Comparison of ENCODE assay signal across 9 cellular contexts in the genomic region with DNA sequence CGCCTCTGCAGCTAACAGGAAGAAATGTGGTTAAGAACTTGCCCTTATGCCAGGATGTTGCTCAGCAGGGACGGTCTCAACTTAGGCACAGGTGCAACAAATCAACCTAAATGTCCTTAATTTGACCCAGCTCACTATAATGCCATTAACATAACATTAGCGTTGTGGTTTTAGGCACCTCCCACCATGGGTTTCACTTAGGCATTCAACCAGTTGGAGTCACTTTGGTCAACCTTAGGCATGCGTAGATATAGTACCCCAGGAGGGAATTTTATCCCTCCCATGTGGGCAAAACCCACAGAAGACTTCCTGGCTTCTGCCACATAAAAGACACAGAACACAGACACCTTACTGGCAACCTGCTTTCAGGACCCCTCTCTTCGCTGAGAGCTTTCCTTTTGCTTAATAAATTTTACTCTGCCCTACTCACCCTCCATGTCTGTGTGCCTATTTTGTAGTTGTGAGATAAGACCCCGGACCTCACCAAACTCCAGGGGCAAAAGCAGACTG. TPM values are rescaled to one million over a fixed set of nuclear protein-coding genes. Genes with fewer than 3 reads are reported as not detected.
DNase-seq lines count a peak whose midpoint lies in the region; ATAC-seq and TF ChIP-seq lines count a peak whose summit lies in the region.
"Had no signal": no experiment of that assay in that cellular context is flagged by ENCODE, and none has a peak within 500 bp of the region (broad histone marks: within the 10 kb centered on the region; RNA-seq: fewer than 3 reads in every experiment).

No MANE protein-coding gene starts in this region.

- H3K27ac Mint-ChIP-seq in T-cell = peak overlapping the region; percentile 91 to 98

- no peak for TF ChIP-seq CTCF in coronary artery (IDR thresholded peaks at IDR 0.05)

- no peak overlapping the region for H3K27ac ChIP-seq in coronary artery

- peaks cover 87 to 89% (median 88%) of the 10 kb centered on the region in 3 donors for H3K4me1 Mint-ChIP-seq in T-cell

- POLR2A ChIA-PET in T-cell (lab: Charles Lee) = interaction anchor here (0.5 to 0.9 kb wide), 9 partner anchors 8 to 156 kb away, joined by 3 to 18 read pairs (median 3); partner anchors contain the start of gene ERAP1 (in 1 of the 2)

- peak; percentile 29 to 80 (median 60) for DNase-seq in T-cell
- DNase-seq in effector CD4-positive, alpha-beta T cell = peak; percentile 58
- no peak for DNase-seq in NCI-H146 treated with DMSO at 0.1 percent for 48 hours (lab: John Stamatoyannopoulos, UW; ENCODE audit: unreplicated experiment)
- DNase-seq in coronary artery (ENCODE audit: low spot score) = no peak
- DNase-seq in cortex of kidney (lab: John Stamatoyannopoulos, UW) = no peak
- no peak for DNase-seq in NCI-H226
- DNase-seq: left cardiac atrium had no signal

- peak; percentile 76 for ATAC-seq in GM19035 (IDR thresholded peaks at IDR 0.05; ENCODE audit: unreplicated experiment)
- ATAC-seq in HG03039 (IDR thresholded peaks at IDR 0.05; ENCODE audit: unreplicated experiment) = peak; percentile 54
- peak; percentile 87 to 89 (median 89) for ATAC-seq in T-cell (replicated peaks in 1 of 4)

- no peaks in the 10 kb centered on the region for H3K27me3 Mint-ChIP-seq in T-cell

- H3K9me3 Mint-ChIP-seq in T-cell = no peaks in the 10 kb centered on the region

- CTCF ChIA-PET in T-cell (lab: Charles Lee) = interaction anchor here in 1 of 2 donors (0.7 to 1.2 kb wide), 9 partner anchors 9 to 345 kb away, joined by 3 to 4 read pairs (median 3); partner anchors contain the start of gene ERAP1

- H3K36me3 Mint-ChIP-seq in T-cell = no peaks in the 10 kb centered on the region

- no peak overlapping the region for H3K4me3 ChIP-seq in coronary artery

- H3K4me3 Mint-ChIP-seq in T-cell = peak overlapping the region; percentile 76 to 82 (median 80)

RNA-seq across cellular contexts. Expression of gene ERAP1, which starts 8.7 kb away (rescaled TPM):
- 100 to 1,000 TPM in 4 of 5 donors, 10 to 100 TPM in 1; 91.6 to 153 (median 122) TPM for total RNA-seq in T-cell

RNA-seq across cellular contexts. Expression of gene ERAP2, which starts 59.8 kb away (rescaled TPM):
- total RNA-seq in T-cell = 100 to 1,000 TPM in 1 of 5 donors, 10 to 100 TPM in 4; 40.4 to 162 (median 71.6) TPM

Comparison
In these comparisons a context has a peak if more than half of its experiments do, and no peak if none do; other contexts are left out.
1. DNase-seq: peak in T-cell (34 of 34) and effector CD4-positive, alpha-beta T cell (single experiment); none in NCI-H146 treated with DMSO at 0.1 percent for 48 hours (single experiment), coronary artery (single experiment), cortex of kidney (single experiment) and NCI-H226 (single experiment).
2. Peak in every context shown above with its lines, with median percentiles within 50 percentile points of each other: ATAC-seq.